In the genomic region with DNA sequence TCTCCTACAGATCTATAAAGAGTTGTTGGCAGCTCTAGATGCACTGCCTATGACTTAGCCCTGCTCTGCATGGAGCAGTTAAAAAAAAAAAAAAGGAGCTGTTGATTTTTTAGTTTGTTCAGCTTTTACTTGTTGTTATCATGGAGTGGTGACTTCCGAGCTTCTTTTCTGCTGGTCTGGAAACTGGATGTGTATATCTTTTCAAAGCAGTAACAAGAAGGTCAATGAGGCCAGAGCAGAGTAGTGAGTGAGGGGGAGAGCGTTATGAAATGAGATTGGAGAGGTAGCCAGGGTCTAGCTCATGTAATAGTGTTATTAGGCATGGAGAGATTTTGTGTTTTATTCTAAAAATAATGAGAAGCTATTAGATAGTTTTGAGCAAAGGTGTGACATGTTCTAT, we compare ENCODE assay signal across 23 cellular contexts. TPM values are rescaled to one million over a fixed set of nuclear protein-coding genes. Genes with fewer than 3 reads are reported as not detected.
DNase-seq lines count a peak whose midpoint lies in the region; ATAC-seq, FAIRE-seq and TF ChIP-seq lines count a peak whose summit lies in the region.
"Had no signal": no experiment of that assay in that cellular context is flagged by ENCODE, and none has a peak within 500 bp of the region (broad histone marks: within the 10 kb centered on the region; RNA-seq: fewer than 3 reads in every experiment).

No MANE protein-coding gene starts in this region.

- H3K27ac ChIP-seq in cardiac muscle cell (peak overlapping the region; percentile 19), K562 (ENCODE audit: extremely low read depth, low read depth, low read length) (no peak overlapping the region)
- H3K27ac ChIP-seq: 22Rv1; A549; BLaER1 treated with 17β-estradiol and CSF1 and Interleukin-3, amounts not matched to agents 10 nM and 100 nM; C4-2B had no signal

- intact Hi-C loops in Right ventricle myocardium superior (cut with DNase I) = no loop called here
- intact Hi-C loops in K562 (cut with micrococcal nuclease) = no loop called here

- DNase-seq in cardiac muscle cell (ENCODE audit: low read depth in 1 of 2, low spot score in 1 of 2) (no peak), Right ventricle myocardium superior (no peak), K562 (ENCODE audit: extremely low read depth in 1 of 4, low spot score in 3 of 4) (peak in 1 of 4 experiments; percentile 20)
- DNase-seq: AML-193; Caco-2; Calu3; CD4-positive, alpha-beta T cell; CD8-positive, alpha-beta T cell; DMS79 treated with DMSO at 0.1 percent for 48 hours; GF-D8 had no signal

- no peak overlapping the region for H3K9ac ChIP-seq in K562 (ENCODE audit: insufficient read depth in 1 of 2, low read depth in 2 of 2, low read length in 2 of 2)
- H3K9ac ChIP-seq: BLaER1 treated with 17β-estradiol and CSF1 and Interleukin-3, amounts not matched to agents 10 nM and 100 nM had no signal

- H3K4me3 Mint-ChIP-seq in stimulated activated memory B cell treated with anti-CD40 and anti-IgM and Interleukin-4, amounts not matched to agents 10 μg/mL and 1 μg/mL and 100 μg/mL, for 72 hours = no peak overlapping the region
- H3K4me3 Mint-ChIP-seq: B cell; CD4-positive, alpha-beta T cell; CD8-positive, alpha-beta T cell had no signal

- POLR2A ChIA-PET in K562 (lab: Yijun Ruan, JAX) = interaction anchor here (0.6 to 10.5 kb wide), 6 partner anchors 13 to 1247 kb away, joined by 3 to 151 read pairs (median 4); partner anchors contain the start of gene TUBA1B

- BruUV-seq in K562 (replicated peaks; lab: Mats Ljungman, UMichigan) = no TSS peak

- no peaks in the 10 kb centered on the region for H3K27me3 ChIP-seq in cardiac muscle cell
- no peaks in the 10 kb centered on the region for H3K27me3 ChIP-seq in K562 (ENCODE audit: control insufficient read depth in 2 of 2, insufficient read depth in 2 of 2, low read length in 2 of 2)
- H3K27me3 ChIP-seq: BLaER1 treated with 17β-estradiol and CSF1 and Interleukin-3, amounts not matched to agents 10 nM and 100 nM had no signal

- no peak overlapping the region for H2AFZ ChIP-seq in K562 (ENCODE audit: low read depth, low read length)

- WGBS in K562 (ENCODE audit: insufficient coverage, low coverage, missing lambda C conversion rate) = 14% methylated on average over 2 of the region's 2 CpGs

- TF ChIP-seq CTCF in cardiac muscle cell (IDR thresholded peaks at IDR 0.05; ENCODE audit: low read depth, low read length) (no peak), K562 (IDR thresholded peaks at IDR 0.05 in 2 of 3, conservative IDR thresholded peaks at IDR 0.05 in 1 of 3; ENCODE audit: insufficient read depth in 2 of 3, low read depth in 1 of 3, low read length in 3 of 3) (no peak)

- H3K9me1 ChIP-seq in K562 (ENCODE audit: control insufficient read depth, insufficient read depth, low read length) = no peaks in the 10 kb centered on the region

- H3K4me2 ChIP-seq in K562 (ENCODE audit: insufficient read depth, low read length) = no peak overlapping the region
- H3K4me2 ChIP-seq: A549; BLaER1 treated with 17β-estradiol and CSF1 and Interleukin-3, amounts not matched to agents 10 nM and 100 nM had no signal

- TF ChIP-seq RAD21 in K562 (CRISPR knock-in tag; conservative IDR thresholded peaks at IDR 0.05 in 1 of 2, IDR thresholded peaks at IDR 0.05 in 1 of 2) = no peak

- CTCF ChIA-PET in K562 (lab: Yijun Ruan, JAX; ENCODE audit: low intra/inter-chr PET ratio) = no interaction called here

- no peaks in the 10 kb centered on the region for H3K4me1 Mint-ChIP-seq in stimulated activated memory B cell treated with anti-CD40 and anti-IgM and Interleukin-4, amounts not matched to agents 10 μg/mL and 1 μg/mL and 100 μg/mL, for 72 hours
- H3K4me1 Mint-ChIP-seq: B cell had no signal

- peaks cover 11% of the 10 kb centered on the region for H3K36me3 Mint-ChIP-seq in stimulated activated memory B cell treated with anti-CD40 and anti-IgM and Interleukin-4, amounts not matched to agents 10 μg/mL and 1 μg/mL and 100 μg/mL, for 72 hours
- H3K36me3 Mint-ChIP-seq: CD8-positive, alpha-beta T cell had no signal

- FAIRE-seq in K562 (lab: Jason Lieb, UNC) = peak; percentile 70
- FAIRE-seq: A549, D721Med, G401.6, GM12891, GM19239 had no signal

- H3K9me3 ChIP-seq in cardiac muscle cell (ENCODE audit: low read depth) = no peaks in the 10 kb centered on the region
- no peaks in the 10 kb centered on the region for H3K9me3 ChIP-seq in K562 (replicated peaks; ENCODE audit: control insufficient read depth, insufficient read depth, low read depth, low read length)
- H3K9me3 ChIP-seq: A549; BLaER1 treated with 17β-estradiol and CSF1 and Interleukin-3, amounts not matched to agents 10 nM and 100 nM; Caco-2 had no signal

- H3K36me3 ChIP-seq in cardiac muscle cell (no peaks in the 10 kb centered on the region), K562 (ENCODE audit: control insufficient read depth, insufficient read depth, low read length) (no peaks in the 10 kb centered on the region)
- H3K36me3 ChIP-seq: BLaER1 treated with 17β-estradiol and CSF1 and Interleukin-3, amounts not matched to agents 10 nM and 100 nM had no signal

- ATAC-seq in Right ventricle myocardium superior (ENCODE audit: poor library complexity) (no peak), K562 (peak; percentile 71), HG03175 (IDR thresholded peaks at IDR 0.05; ENCODE audit: unreplicated experiment) (no peak)
- ATAC-seq in stimulated activated memory B cell treated with anti-CD40 and anti-IgM and Interleukin-4, amounts not matched to agents 10 μg/mL and 1 μg/mL and 100 μg/mL, for 72 hours = no peak
- ATAC-seq: A549; CD8-positive, alpha-beta T cell had no signal

- TF ChIP-seq EP300 in K562 (IDR thresholded peaks at IDR 0.05; ENCODE audit: low read length) = no peak

- no peak for TF ChIP-seq POLR2A in K562 (conservative IDR thresholded peaks at IDR 0.05)

- H3K9me3 Mint-ChIP-seq in stimulated activated memory B cell treated with anti-CD40 and anti-IgM and Interleukin-4, amounts not matched to agents 10 μg/mL and 1 μg/mL and 100 μg/mL, for 72 hours = no peaks in the 10 kb centered on the region
- H3K9me3 Mint-ChIP-seq: CD4-positive, alpha-beta T cell; CD8-positive, alpha-beta T cell had no signal

- H3K4me3 ChIP-seq in cardiac muscle cell = no peak overlapping the region
- no peak overlapping the region for H3K4me3 ChIP-seq in K562
- H3K4me3 ChIP-seq: A549; BLaER1 treated with 17β-estradiol and CSF1 and Interleukin-3, amounts not matched to agents 10 nM and 100 nM had no signal

- H3K4me1 ChIP-seq in cardiac muscle cell (ENCODE audit: low read depth) (no peaks in the 10 kb centered on the region), K562 (replicated peaks in 1 of 2; ENCODE audit: control insufficient read depth in 2 of 2, insufficient read depth in 2 of 2, low read length in 2 of 2) (peaks cover 0 to 4% of the 10 kb centered on the region in 2 experiments; a peak in 2 of 5 replicates)
- H3K4me1 ChIP-seq: A549, Caco-2 had no signal

- in situ Hi-C loops in K562 (cut with MboI) = loop anchor here (5.0 kb wide), 1 partner anchor 88 kb away; no protein-coding TSS in a partner anchor

- H3K27ac Mint-ChIP-seq in stimulated activated memory B cell treated with anti-CD40 and anti-IgM and Interleukin-4, amounts not matched to agents 10 μg/mL and 1 μg/mL and 100 μg/mL, for 72 hours = no peak overlapping the region
- H3K27ac Mint-ChIP-seq: B cell; CD4-positive, alpha-beta T cell; CD8-positive, alpha-beta T cell had no signal

- no peaks in the 10 kb centered on the region for H3K27me3 Mint-ChIP-seq in stimulated activated memory B cell treated with anti-CD40 and anti-IgM and Interleukin-4, amounts not matched to agents 10 μg/mL and 1 μg/mL and 100 μg/mL, for 72 hours
- H3K27me3 Mint-ChIP-seq: B cell; CD4-positive, alpha-beta T cell had no signal

- H3K79me2 ChIP-seq in K562 (ENCODE audit: control insufficient read depth, insufficient read depth, low read length) = no peaks in the 10 kb centered on the region

- H4K20me1 ChIP-seq in K562 (replicated peaks; ENCODE audit: control insufficient read depth, insufficient read depth, low read length) = no peaks in the 10 kb centered on the region
- H4K20me1 ChIP-seq: BLaER1 treated with 17β-estradiol and CSF1 and Interleukin-3, amounts not matched to agents 10 nM and 100 nM had no signal

RNA-seq across cellular contexts. Expression of gene TUBA1B, which starts 13.2 kb away (rescaled TPM):
- 1,511 and 2,134 TPM in 2 replicates for total RNA-seq in cardiac muscle cell
- polyA plus RNA-seq in cardiac muscle cell = 1,582 and 2,216 TPM in 2 replicates
- total RNA-seq in Right ventricle myocardium superior = 333 TPM
- 273 and 624 TPM in 2 replicates for total RNA-seq in K562 (2011; cell fraction: chromatin; rRNA removed; ENCODE audit: low replicate concordance)
- total RNA-seq in K562 (2011; cell fraction: nucleolus; rRNA removed) = 655 and 684 TPM in 2 replicates
- total RNA-seq in K562 (2011; cell fraction: nucleoplasm; rRNA removed) = 570 and 687 TPM in 2 replicates
- 2,537 and 3,283 TPM in 2 replicates for total RNA-seq in K562 (2014; rRNA removed)
- 1,855 and 2,189 TPM in 2 replicates for total RNA-seq in K562 (2014; rRNA removed; fragmentation: Illumina TruSeq; extraction: Trizol)
- 2,518 and 2,541 TPM in 2 replicates for total RNA-seq in K562 (2015; rRNA removed; fragmentation: Illumina TruSeq; extraction: Trizol)
- total RNA-seq in K562 (2021) = 2,355 and 2,486 TPM in 2 replicates
- polyA plus RNA-seq in K562 (2011; rRNA removed) = 4,368 and 5,240 TPM in 2 replicates
- 7,988 and 8,273 TPM in 2 replicates for polyA plus RNA-seq in K562 (2011; cell fraction: cytosol; rRNA removed)
- polyA plus RNA-seq in K562 (2011; cell fraction: nucleus; rRNA removed) = 1,151 and 1,577 TPM in 2 replicates
- polyA plus RNA-seq in K562 (2012) = 2,363 and 2,763 TPM in 2 replicates
- polyA plus RNA-seq in K562 (2014; fragmentation: Illumina TruSeq; extraction: Trizol) = 4,050 and 4,598 TPM in 2 replicates
- 1,000 to 10,000 TPM; 2,987 to 4,624 TPM for polyA plus RNA-seq in K562 (2014; fragmentation: Nextera tagmentation; extraction: Ambion mirVana)
- polyA plus RNA-seq in K562 (2014; rRNA removed) = 2,628 and 3,157 TPM in 2 replicates
- 3,490 and 4,253 TPM in 2 replicates for polyA minus RNA-seq in K562 (2011; rRNA and poly(A)+ RNA removed)
- polyA minus RNA-seq in K562 (2011; cell fraction: cytosol; rRNA and poly(A)+ RNA removed) = 1,607 and 1,713 TPM in 2 replicates
- 401 and 714 TPM in 2 replicates for polyA minus RNA-seq in K562 (2011; cell fraction: nucleus; rRNA and poly(A)+ RNA removed)

RNA-seq across cellular contexts. Expression of gene LMBR1L, which starts 33.7 kb away (rescaled TPM):
- total RNA-seq in cardiac muscle cell (29.8 and 51.3 TPM in 2 replicates), Right ventricle myocardium superior (30.0 TPM), K562 (2014; rRNA removed) (31.6 and 32.1 TPM in 2 replicates), K562 (2014; rRNA removed; fragmentation: Illumina TruSeq; extraction: Trizol) (25.7 and 26.3 TPM in 2 replicates), K562 (2015; rRNA removed; fragmentation: Illumina TruSeq; extraction: Trizol) (26.9 and 27.8 TPM in 2 replicates), K562 (2021) (49.5 and 52.8 TPM in 2 replicates)
- polyA plus RNA-seq in cardiac muscle cell (52.9 and 56.1 TPM in 2 replicates), K562 (2011; rRNA removed) (57.0 and 99.6 TPM in 2 replicates), K562 (2014; fragmentation: Illumina TruSeq; extraction: Trizol) (45.4 and 54.3 TPM in 2 replicates), K562 (2014; fragmentation: Nextera tagmentation; extraction: Ambion mirVana) (1 to 10 TPM; 2.5 to 5.3 TPM), K562 (2014; rRNA removed) (31.1 and 40.4 TPM in 2 replicates)
- total RNA-seq in K562 (2011; cell fraction: chromatin; rRNA removed; ENCODE audit: low replicate concordance) = 216 and 486 TPM in 2 replicates
- total RNA-seq in K562 (2011; cell fraction: nucleolus; rRNA removed) = 269 and 303 TPM in 2 replicates
- total RNA-seq in K562 (2011; cell fraction: nucleoplasm; rRNA removed) = 288 and 295 TPM in 2 replicates
- polyA plus RNA-seq in K562 (2011; cell fraction: cytosol; rRNA removed) = 46.3 and 55.0 TPM in 2 replicates
- polyA plus RNA-seq in K562 (2011; cell fraction: nucleus; rRNA removed) = 401 and 500 TPM in 2 replicates
- polyA plus RNA-seq in K562 (2012) = 40.7 and 72.9 TPM in 2 replicates
- polyA minus RNA-seq in K562 (2011; rRNA and poly(A)+ RNA removed) = 53.8 and 60.1 TPM in 2 replicates
- polyA minus RNA-seq in K562 (2011; cell fraction: cytosol; rRNA and poly(A)+ RNA removed) = 26.1 and 27.5 TPM in 2 replicates
- 89.8 and 168 TPM in 2 replicates for polyA minus RNA-seq in K562 (2011; cell fraction: nucleus; rRNA and poly(A)+ RNA removed)

RNA-seq across cellular contexts. Expression of gene TUBA1A, which starts 44.5 kb away (rescaled TPM):
- 509 and 1,042 TPM in 2 replicates for total RNA-seq in cardiac muscle cell
- 521 and 1,070 TPM in 2 replicates for polyA plus RNA-seq in cardiac muscle cell
- 88.1 TPM for total RNA-seq in Right ventricle myocardium superior
- 9.3 and 22.8 TPM in 2 replicates for total RNA-seq in K562 (2011; cell fraction: chromatin; rRNA removed; ENCODE audit: low replicate concordance)
- 15.7 and 17.7 TPM in 2 replicates for total RNA-seq in K562 (2011; cell fraction: nucleolus; rRNA removed)
- total RNA-seq in K562 (2011; cell fraction: nucleoplasm; rRNA removed) = 10.5 and 14.7 TPM in 2 replicates
- 9.6 and 10.2 TPM in 2 replicates for total RNA-seq in K562 (2014; rRNA removed)
- 7.1 and 7.4 TPM in 2 replicates for total RNA-seq in K562 (2014; rRNA removed; fragmentation: Illumina TruSeq; extraction: Trizol)
- total RNA-seq in K562 (2015; rRNA removed; fragmentation: Illumina TruSeq; extraction: Trizol) = 11.5 and 11.9 TPM in 2 replicates
- 7.7 and 8.6 TPM in 2 replicates for total RNA-seq in K562 (2021)
- 45.1 and 161 TPM in 2 replicates for polyA plus RNA-seq in K562 (2011; rRNA removed)
- 70.9 and 239 TPM in 2 replicates for polyA plus RNA-seq in K562 (2011; cell fraction: cytosol; rRNA removed)
- polyA plus RNA-seq in K562 (2011; cell fraction: nucleus; rRNA removed) = 21.0 and 76.7 TPM in 2 replicates
- polyA plus RNA-seq in K562 (2012) = 27.7 and 59.0 TPM in 2 replicates
- 16.3 and 18.8 TPM in 2 replicates for polyA plus RNA-seq in K562 (2014; fragmentation: Illumina TruSeq; extraction: Trizol)
- 10 to 100 TPM; 23.7 to 24.2 TPM for polyA plus RNA-seq in K562 (2014; fragmentation: Nextera tagmentation; extraction: Ambion mirVana)
- 11.7 and 13.9 TPM in 2 replicates for polyA plus RNA-seq in K562 (2014; rRNA removed)
- 35.5 and 78.6 TPM in 2 replicates for polyA minus RNA-seq in K562 (2011; rRNA and poly(A)+ RNA removed)
- 12.4 and 33.4 TPM in 2 replicates for polyA minus RNA-seq in K562 (2011; cell fraction: cytosol; rRNA and poly(A)+ RNA removed)
- 6.2 and 22.2 TPM in 2 replicates for polyA minus RNA-seq in K562 (2011; cell fraction: nucleus; rRNA and poly(A)+ RNA removed)

RNA-seq across cellular contexts. Expression of gene DHH, which starts 49.8 kb away (rescaled TPM):
- total RNA-seq in cardiac muscle cell = 0.36 TPM in 1 of 2 replicates, not detected in the other
- polyA plus RNA-seq in cardiac muscle cell = not detected in 2 replicates
- 0.32 TPM for total RNA-seq in Right ventricle myocardium superior
- 2.7 and 5.1 TPM in 2 replicates for total RNA-seq in K562 (2011; cell fraction: chromatin; rRNA removed; ENCODE audit: low replicate concordance)
- total RNA-seq in K562 (2011; cell fraction: nucleolus; rRNA removed) = 2.7 and 3.2 TPM in 2 replicates
- 2.7 and 3.6 TPM in 2 replicates for total RNA-seq in K562 (2011; cell fraction: nucleoplasm; rRNA removed)
- total RNA-seq in K562 (2014; rRNA removed) = 1.7 and 2.6 TPM in 2 replicates
- 0.40 and 0.45 TPM in 2 replicates for total RNA-seq in K562 (2014; rRNA removed; fragmentation: Illumina TruSeq; extraction: Trizol)
- total RNA-seq in K562 (2015; rRNA removed; fragmentation: Illumina TruSeq; extraction: Trizol) = 1.1 and 1.2 TPM in 2 replicates
- total RNA-seq in K562 (2021) = 2.2 and 2.3 TPM in 2 replicates
- polyA plus RNA-seq in K562 (2011; rRNA removed) = 0.29 and 2.4 TPM in 2 replicates
- polyA plus RNA-seq in K562 (2011; cell fraction: cytosol; rRNA removed) = 1.1 and 2.6 TPM in 2 replicates
- 1.0 and 4.5 TPM in 2 replicates for polyA plus RNA-seq in K562 (2011; cell fraction: nucleus; rRNA removed)
- 1.8 and 1.9 TPM in 2 replicates for polyA plus RNA-seq in K562 (2012)
- polyA plus RNA-seq in K562 (2014; fragmentation: Illumina TruSeq; extraction: Trizol) = 0.54 and 0.60 TPM in 2 replicates
- under 1 TPM; 0.07 to 0.11 TPM for polyA plus RNA-seq in K562 (2014; fragmentation: Nextera tagmentation; extraction: Ambion mirVana)
- polyA plus RNA-seq in K562 (2014; rRNA removed) = 1.8 and 2.4 TPM in 2 replicates
- 0.53 and 1.9 TPM in 2 replicates for polyA minus RNA-seq in K562 (2011; rRNA and poly(A)+ RNA removed)
- polyA minus RNA-seq in K562 (2011; cell fraction: cytosol; rRNA and poly(A)+ RNA removed) = 0.86 and 4.6 TPM in 2 replicates
- polyA minus RNA-seq in K562 (2011; cell fraction: nucleus; rRNA and poly(A)+ RNA removed) = 1.1 and 6.0 TPM in 2 replicates
- total RNA-seq: A172, Calu3 had no signal
- polyA plus RNA-seq: A549, BJ had no signal
